8 cellular contexts compared by ENCODE assay signal in the genomic region with DNA sequence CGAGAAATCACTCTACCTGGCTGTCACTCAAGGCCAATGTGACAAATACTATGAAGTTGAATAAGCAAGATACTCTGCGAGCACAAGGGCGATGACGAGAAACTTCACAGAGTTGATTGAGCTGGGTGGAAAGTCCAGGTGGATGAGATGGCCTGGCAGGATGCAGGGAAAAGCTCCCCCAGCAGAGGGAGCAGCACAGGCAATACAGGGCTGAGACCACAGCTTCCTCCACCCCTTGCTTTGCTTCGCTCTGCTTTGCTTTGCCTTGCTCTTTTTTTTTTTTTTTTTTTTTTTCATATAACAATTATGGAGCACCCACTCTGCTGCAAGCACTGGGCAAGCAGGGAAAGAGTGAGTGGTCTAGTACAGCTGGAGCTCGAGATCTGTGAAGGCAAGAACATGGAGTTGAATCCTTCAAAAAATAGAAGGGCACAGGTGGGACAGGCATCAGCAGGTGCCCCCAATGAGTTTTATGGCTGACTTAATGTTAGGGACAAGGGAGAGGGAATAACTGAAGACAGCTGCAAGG.
DNase-seq lines count a peak whose midpoint lies in the region; ATAC-seq and TF ChIP-seq lines count a peak whose summit lies in the region.

No MANE protein-coding gene starts in this region.

- in situ Hi-C loops in KBM-7 (cut with MboI; ENCODE audit: low pct_unique_long_range_greater_than_20kb, low sequenced_read_pairs) = no loop called here
- in situ Hi-C loops in astrocyte of the cerebellum (cut with HindIII; ENCODE audit: low sequenced_read_pairs) = no loop called here

- DNase-seq in GM10266 (ENCODE audit: extremely low spot score) (peak; percentile 54), KBM-7 (peak; percentile 92), T-helper 2 cell (peak; percentile 20 to 91 (median 42)), astrocyte of the cerebellum (ENCODE audit: low read depth) (no peak), iris pigment epithelial cell (ENCODE audit: low read depth) (peak; percentile 75), retina (no peak)
- peak; percentile 59 to 66 for DNase-seq in stimulated activated CD4-positive, alpha-beta T cell treated with anti-CD3 and anti-CD28 coated beads, Interleukin-2, amount 100 ng/mL, for 48 hours

- H3K4me3 ChIP-seq in astrocyte of the cerebellum (ENCODE audit: low read depth, low read length) = no peak overlapping the region

- TF ChIP-seq CTCF in GM10266 (IDR thresholded peaks at IDR 0.05; ENCODE audit: control insufficient read depth, insufficient read depth, low read depth, missing control alignments) (peak; percentile 80), astrocyte of the cerebellum (IDR thresholded peaks at IDR 0.05; ENCODE audit: low read depth, low read length, missing control alignments) (peak; percentile 72)

- ATAC-seq in GM21717 (IDR thresholded peaks at IDR 0.05; ENCODE audit: unreplicated experiment) = peak; percentile 92

Comparison
In these comparisons a context has a peak if more than half of its experiments do, and no peak if none do; other contexts are left out.
1. DNase-seq: peak in GM10266 (single experiment), KBM-7 (single experiment), T-helper 2 cell (5 of 5), iris pigment epithelial cell (single experiment) and stimulated activated CD4-positive, alpha-beta T cell treated with anti-CD3 and anti-CD28 coated beads, Interleukin-2, amount 100 ng/mL, for 48 hours (2 of 2); none in astrocyte of the cerebellum (single experiment) and retina (single experiment).